In genomic region chr16:47965439-47965838, GRCh38 we compare ENCODE assay signal across 14 cellular contexts.
A peak's percentile ranks its signal among the peaks of the same experiment; 100 is the strongest.
DNase-seq lines count a peak whose midpoint lies in the region; ATAC-seq and TF ChIP-seq lines count a peak whose summit lies in the region.
"Had no signal": no experiment of that assay in that cellular context is flagged by ENCODE, and none has a peak within 500 bp of the region (broad histone marks: within the 10 kb centered on the region; RNA-seq: fewer than 3 reads in every experiment).

No MANE protein-coding gene starts in this region.

- intact Hi-C loops in psoas muscle (cut with DNase I), result no loop called here
- intact Hi-C loops in activated CD4-positive, alpha-beta memory T cell treated with anti-CD3 and anti-CD28 coated beads for 36 hours (cut with micrococcal nuclease), result no loop called here

- no peaks in the 10 kb centered on the region for H3K4me1 Mint-ChIP-seq in activated CD4-positive, alpha-beta memory T cell treated with anti-CD3 and anti-CD28 coated beads for 36 hours (ENCODE audit: low read depth)
- H3K4me1 Mint-ChIP-seq: activated CD4-positive, alpha-beta T cell treated with anti-CD3 and anti-CD28 coated beads for 36 hours had no signal

- H3K9ac ChIP-seq in iPS-18a (ENCODE audit: low read length), result peak overlapping the region; percentile 26

- H3K4me1 ChIP-seq in iPS-18a (ENCODE audit: control insufficient read depth, low read depth, low read length), result peaks cover 20% of the 10 kb centered on the region
- no peaks in the 10 kb centered on the region for H3K4me1 ChIP-seq in psoas muscle

- H3K4me3 ChIP-seq in AG10803 (ENCODE audit: low read length) (no peak overlapping the region), iPS-18a (ENCODE audit: low read length) (no peak overlapping the region), psoas muscle (no peak overlapping the region)

- no peaks in the 10 kb centered on the region for H3K36me3 Mint-ChIP-seq in activated CD4-positive, alpha-beta memory T cell treated with anti-CD3 and anti-CD28 coated beads for 36 hours

- TF ChIP-seq CTCF in AG10803 (conservative IDR thresholded peaks at IDR 0.05; ENCODE audit: low read length) (no peak), psoas muscle (IDR thresholded peaks at IDR 0.05) (no peak)

- no peaks in the 10 kb centered on the region for H3K9me3 Mint-ChIP-seq in activated CD4-positive, alpha-beta memory T cell treated with anti-CD3 and anti-CD28 coated beads for 36 hours
- H3K9me3 Mint-ChIP-seq: activated T-helper 2 cell treated with anti-CD3 and anti-CD28 coated beads, Interferon-gamma antibody, Interleukin-2, Interleukin-4, amounts not matched to agents 10 μg/mL and 5 μg/mL and 100 μg/mL, durations not matched to agents 14 hours and 24 hours and 36 hours had no signal

- no peaks in the 10 kb centered on the region for H3K9me3 ChIP-seq in iPS-18a (ENCODE audit: control insufficient read depth, low read depth, low read length)
- H3K9me3 ChIP-seq in psoas muscle, result no peaks in the 10 kb centered on the region
- H3K9me3 ChIP-seq: neutrophil had no signal

- H3K4me3 Mint-ChIP-seq in activated CD4-positive, alpha-beta memory T cell treated with anti-CD3 and anti-CD28 coated beads for 36 hours, result no peak overlapping the region
- H3K4me3 Mint-ChIP-seq: activated CD4-positive, alpha-beta T cell treated with anti-CD3 and anti-CD28 coated beads for 36 hours had no signal

- no peaks in the 10 kb centered on the region for H3K27me3 Mint-ChIP-seq in activated CD4-positive, alpha-beta memory T cell treated with anti-CD3 and anti-CD28 coated beads for 36 hours

- H3K27me3 ChIP-seq in iPS-18a (ENCODE audit: control insufficient read depth, insufficient read depth, low read length) (no peaks in the 10 kb centered on the region), psoas muscle (ENCODE audit: insufficient read depth in 3 of 3, low read length in 2 of 3) (no peaks in the 10 kb centered on the region)
- H3K27me3 ChIP-seq: neutrophil had no signal

- H3K27ac ChIP-seq in angular gyrus (ENCODE audit: low read depth, low read length) (peak overlapping the region; percentile 63), iPS-18a (ENCODE audit: low read length) (peak overlapping the region; percentile 58), psoas muscle (no peak overlapping the region)
- H3K27ac ChIP-seq: neutrophil had no signal

- no peak overlapping the region for H3K27ac Mint-ChIP-seq in activated CD4-positive, alpha-beta memory T cell treated with anti-CD3 and anti-CD28 coated beads for 36 hours
- H3K27ac Mint-ChIP-seq: activated CD4-positive, alpha-beta T cell treated with anti-CD3 and anti-CD28 coated beads for 36 hours; activated T-helper 2 cell treated with anti-CD3 and anti-CD28 coated beads, Interferon-gamma antibody, Interleukin-2, Interleukin-4, amounts not matched to agents 10 μg/mL and 5 μg/mL and 100 μg/mL, durations not matched to agents 14 hours and 24 hours and 36 hours had no signal

- POLR2A ChIA-PET in activated CD4-positive, alpha-beta memory T cell treated with anti-CD3 and anti-CD28 coated beads for 36 hours (lab: Charles Lee), result no interaction called here

- WGBS in psoas muscle, 3 donors, result 20 to 29% (median 23%) methylated on average over 2 of the region's 2 CpGs

- CTCF ChIA-PET in activated CD4-positive, alpha-beta memory T cell treated with anti-CD3 and anti-CD28 coated beads for 36 hours (lab: Charles Lee), result no interaction called here

- H3K36me3 ChIP-seq in iPS-18a (ENCODE audit: control insufficient read depth, low read depth, low read length) (no peaks in the 10 kb centered on the region), psoas muscle (ENCODE audit: insufficient read depth in 1 of 2, low read depth in 1 of 2) (no peaks in the 10 kb centered on the region)
- H3K36me3 ChIP-seq: neutrophil had no signal

- DNase-seq in AG10803 (ENCODE audit: low read depth) (peak; percentile 16), LHCN-M2 (ENCODE audit: low read depth) (peak; percentile 6), psoas muscle (no peak), NCI-H526 treated with DMSO at 0.1 percent for 48 hours (lab: John Stamatoyannopoulos, UW) (no peak)
- no peak for DNase-seq in activated CD4-positive, alpha-beta memory T cell treated with anti-CD3 and anti-CD28 coated beads for 36 hours
- DNase-seq: activated CD4-positive, alpha-beta T cell treated with anti-CD3 and anti-CD28 coated beads for 36 hours; left colon; MM.1S had no signal

- ATAC-seq in HG02840 (IDR thresholded peaks at IDR 0.05; ENCODE audit: low FRiP score, unreplicated experiment) (no peak), psoas muscle (no peak)
- ATAC-seq: activated CD4-positive, alpha-beta T cell treated with anti-CD3 and anti-CD28 coated beads for 36 hours; left colon; SK-N-SH treated with all-trans-retinoic acid at 6 μM for 48 hours had no signal

Comparison
In these comparisons a context has a peak if more than half of its experiments do, and no peak if none do; other contexts are left out.
1. DNase-seq: peak in AG10803 (single experiment) and LHCN-M2 (single experiment); none in psoas muscle (0 of 2), activated CD4-positive, alpha-beta memory T cell treated with anti-CD3 and anti-CD28 coated beads for 36 hours (single experiment) and NCI-H526 treated with DMSO at 0.1 percent for 48 hours (single experiment).